Comparison of ENCODE assay signal across 25 cellular contexts in genomic region chr3:49659756-49660155, GRCh38. TPM values are rescaled to one million over a fixed set of nuclear protein-coding genes. Genes with fewer than 3 reads are reported as not detected.
"Had no signal": no experiment of that assay in that cellular context is flagged by ENCODE, and none has a peak within 500 bp of the region (broad histone marks: within the 10 kb centered on the region; RNA-seq: fewer than 3 reads in every experiment).

No MANE protein-coding gene starts in this region.

- DNase-seq: activated CD4-positive, alpha-beta T cell treated with anti-CD3 and anti-CD28 coated beads for 48 hours; activated CD4-positive, alpha-beta T cell treated with anti-CD3 and anti-CD28 coated beads, Interleukin-2, amount 50 U/mL, for 4 hours; activated gamma-delta T cell treated with Interleukin-2 at 50 U/mL for 16 hours; activated naive CD4-positive, alpha-beta T cell treated with anti-CD3 and anti-CD28 coated beads, Interleukin-2, amount 10 ng/mL, durations not matched to agents 7 days and 5 days; activated naive CD8-positive, alpha-beta T cell treated with anti-CD3 and anti-CD28 coated beads for 36 hours; activated T-cell treated with anti-CD3 and anti-CD28 coated beads, Interleukin-2, amount 50 U/mL, for 72 hours; central memory CD4-positive, alpha-beta T cell; MG63; MV-4-11; NCI-H1092 treated with DMSO at 0.1 percent for 48 hours; NCI-H1417 treated with DMSO at 0.1 percent for 48 hours; NCI-H1694; NCI-H2029; NCI-H2107; NCI-H345; NCI-H510A; NCI-H526 treated with DMSO at 0.1 percent for 48 hours; NCI-H82; PC-3; SHP77 treated with DMSO at 0.1 percent for 48 hours had no signal

- H3K9me3 Mint-ChIP-seq: activated naive CD4-positive, alpha-beta T cell treated with anti-CD3 and anti-CD28 coated beads, Interleukin-2, amount 10 ng/mL, durations not matched to agents 7 days and 5 days; activated naive CD8-positive, alpha-beta T cell treated with anti-CD3 and anti-CD28 coated beads for 36 hours; activated T-cell treated with anti-CD3 and anti-CD28 coated beads, Interleukin-2, amount 50 U/mL, for 72 hours; activated T-helper 2 cell treated with anti-CD3 and anti-CD28 coated beads, Interferon-gamma antibody, Interleukin-2, Interleukin-4, amounts not matched to agents 10 μg/mL and 5 μg/mL and 100 μg/mL, durations not matched to agents 14 hours and 24 hours and 36 hours; T-helper 1 cell treated with Interleukin-12 subunit alpha and Interleukin-12 subunit beta and Interleukin-4 antibody, amounts not matched to agents 30 μg/mL and 1 μg/mL, for 36 hours had no signal

- H3K27me3 Mint-ChIP-seq: activated naive CD8-positive, alpha-beta T cell treated with anti-CD3 and anti-CD28 coated beads for 36 hours had no signal

- H3K9me3 ChIP-seq: MG63 had no signal

- H3K27ac ChIP-seq: KMS-11 had no signal

- H3K4me3 Mint-ChIP-seq: activated naive CD4-positive, alpha-beta T cell treated with anti-CD3 and anti-CD28 coated beads, Interleukin-2, amount 10 ng/mL, durations not matched to agents 7 days and 5 days; activated naive CD8-positive, alpha-beta T cell treated with anti-CD3 and anti-CD28 coated beads for 36 hours; activated T-cell treated with anti-CD3 and anti-CD28 coated beads, Interleukin-2, amount 50 U/mL, for 72 hours; T-helper 1 cell treated with Interleukin-12 subunit alpha and Interleukin-12 subunit beta and Interleukin-4 antibody, amounts not matched to agents 30 μg/mL and 1 μg/mL, for 36 hours had no signal

- H3K4me2 ChIP-seq: KMS-11 had no signal

- ATAC-seq: activated CD4-positive, CD25-positive, alpha-beta regulatory T cell treated with anti-CD3 and anti-CD28 coated beads, Interleukin-2, amount 50 U/mL, for 24 hours; PC-3 had no signal

- H3K27ac Mint-ChIP-seq: activated naive CD4-positive, alpha-beta T cell treated with anti-CD3 and anti-CD28 coated beads, Interleukin-2, amount 10 ng/mL, durations not matched to agents 7 days and 5 days; activated naive CD8-positive, alpha-beta T cell treated with anti-CD3 and anti-CD28 coated beads for 36 hours; activated T-cell treated with anti-CD3 and anti-CD28 coated beads, Interleukin-2, amount 50 U/mL, for 72 hours; activated T-helper 2 cell treated with anti-CD3 and anti-CD28 coated beads, Interferon-gamma antibody, Interleukin-2, Interleukin-4, amounts not matched to agents 10 μg/mL and 5 μg/mL and 100 μg/mL, durations not matched to agents 14 hours and 24 hours and 36 hours; T-helper 1 cell treated with Interleukin-12 subunit alpha and Interleukin-12 subunit beta and Interleukin-4 antibody, amounts not matched to agents 30 μg/mL and 1 μg/mL, for 36 hours had no signal

- H3K4me3 ChIP-seq: MG63 had no signal

- FAIRE-seq: RCC 7860 had no signal

- H3K9ac ChIP-seq: KMS-11 had no signal

- H3K36me3 ChIP-seq: MG63 had no signal

- H3K27me3 ChIP-seq: MG63 had no signal

- H3K4me1 Mint-ChIP-seq: activated naive CD4-positive, alpha-beta T cell treated with anti-CD3 and anti-CD28 coated beads, Interleukin-2, amount 10 ng/mL, durations not matched to agents 7 days and 5 days; activated naive CD8-positive, alpha-beta T cell treated with anti-CD3 and anti-CD28 coated beads for 36 hours had no signal

RNA-seq across cellular contexts. Expression of gene AMIGO3, which starts 59.7 kb away (rescaled TPM):
- total RNA-seq: activated naive CD8-positive, alpha-beta T cell treated with anti-CD3 and anti-CD28 coated beads for 36 hours; activated T-helper 2 cell treated with anti-CD3 and anti-CD28 coated beads, Interferon-gamma antibody, Interleukin-2, Interleukin-4, amounts not matched to agents 10 μg/mL and 5 μg/mL and 100 μg/mL, durations not matched to agents 14 hours and 24 hours and 36 hours had no signal
